In genomic region chr1:248824701-248825100, GRCh38 we compare ENCODE assay signal across 8 cellular contexts. TPM values are rescaled to one million over a fixed set of nuclear protein-coding genes. Genes with fewer than 3 reads are reported as not detected.
DNase-seq lines count a peak whose midpoint lies in the region; ATAC-seq and TF ChIP-seq lines count a peak whose summit lies in the region.

No MANE protein-coding gene starts in this region.

- POLR2A ChIA-PET in CD4-positive, alpha-beta T cell (lab: Charles Lee), result interaction anchor here (1.8 to 4.7 kb wide), 5 partner anchors 13 to 81 kb away, joined by 9 to 98 read pairs (median 18); partner anchors contain the start of genes PGBD2, ZNF672 and ZNF692
- POLR2A ChIA-PET in OCI-LY7 (lab: Charles Lee), result interaction anchor here (1.0 to 5.4 kb wide), 5 partner anchors 13 to 49 kb away, joined by 4 to 70 read pairs (median 17); partner anchors contain the start of genes ZNF672 and ZNF692

- no TSS peak for BruUV-seq in OCI-LY7 (replicated peaks; lab: Mats Ljungman, UMichigan)

- H4K20me1 ChIP-seq in OCI-LY7 (ENCODE audit: insufficient read depth, low read length), result no peaks in the 10 kb centered on the region

- H3K4me3 ChIP-seq in OCI-LY7 (ENCODE audit: low read depth, low read length, poor library complexity, severe bottlenecking) (peak overlapping the region; percentile 73), neuron (ENCODE audit: low read length) (peak overlapping the region; percentile 95)

- no peaks in the 10 kb centered on the region for H3K9me2 ChIP-seq in OCI-LY7 (ENCODE audit: insufficient read depth, low read length)

- no peaks in the 10 kb centered on the region for H3K27me3 Mint-ChIP-seq in CD4-positive, alpha-beta T cell
- H3K27me3 Mint-ChIP-seq in endothelial cell (ENCODE audit: unreplicated experiment), result peaks cover 14% of the 10 kb centered on the region

- CTCF ChIA-PET in CD4-positive, alpha-beta T cell (lab: Charles Lee), result no interaction called here
- CTCF ChIA-PET in OCI-LY7 (lab: Charles Lee; ENCODE audit: unreplicated experiment), result no interaction called here

- H3K27ac Mint-ChIP-seq in CD4-positive, alpha-beta T cell, result peak overlapping the region; percentile 95
- peak overlapping the region; percentile 100 for H3K27ac Mint-ChIP-seq in endothelial cell (ENCODE audit: unreplicated experiment)

- peak overlapping the region; percentile 95 for H3K4me3 Mint-ChIP-seq in CD4-positive, alpha-beta T cell
- peak overlapping the region; percentile 97 for H3K4me3 Mint-ChIP-seq in endothelial cell (ENCODE audit: unreplicated experiment)

- H3K79me2 ChIP-seq in OCI-LY7 (ENCODE audit: insufficient read depth, low read depth, low read length), result peaks cover 10% of the 10 kb centered on the region; the same call in 1 of the 2 replicates

- DNase-seq in CD4-positive, alpha-beta T cell, result no peak
- DNase-seq in OCI-LY7 (ENCODE audit: low spot score) (no peak), endothelial cell (ENCODE audit: low spot score) (no peak), hepatic stellate cell (ENCODE audit: low spot score) (no peak), GM20000 (ENCODE audit: low spot score) (no peak)

- H3K36me3 ChIP-seq in OCI-LY7 (ENCODE audit: insufficient read depth, low read length) (peaks cover 33% of the 10 kb centered on the region), neuron (ENCODE audit: insufficient read depth, low read length) (peaks cover 33% of the 10 kb centered on the region)

- H2AFZ ChIP-seq in OCI-LY7 (ENCODE audit: low read length) (no peak overlapping the region), neuron (ENCODE audit: low read depth, low read length) (no peak overlapping the region)

- TF ChIP-seq CTCF in CD4-positive, alpha-beta T cell (IDR thresholded peaks at IDR 0.05), result no peak
- TF ChIP-seq CTCF in OCI-LY7 (conservative IDR thresholded peaks at IDR 0.05; ENCODE audit: low read length), result no peak
- TF ChIP-seq CTCF in endothelial cell (IDR thresholded peaks at IDR 0.05; ENCODE audit: unreplicated experiment), result no peak
- TF ChIP-seq CTCF in GM20000 (IDR thresholded peaks at IDR 0.05; ENCODE audit: extremely low read depth, missing control alignments), result no peak

- H3K4me1 Mint-ChIP-seq in CD4-positive, alpha-beta T cell (ENCODE audit: low read depth), result peaks cover 79% of the 10 kb centered on the region
- peaks cover 38% of the 10 kb centered on the region for H3K4me1 Mint-ChIP-seq in endothelial cell (ENCODE audit: unreplicated experiment)

- peak overlapping the region; percentile 82 for H3K4me2 ChIP-seq in OCI-LY7 (ENCODE audit: low read length)

- no peaks in the 10 kb centered on the region for H3K9me3 ChIP-seq in CD4-positive, alpha-beta T cell (ENCODE audit: control insufficient read depth, low read length)
- H3K9me3 ChIP-seq in OCI-LY7 (ENCODE audit: low read length) (no peaks in the 10 kb centered on the region), neuron (ENCODE audit: low read length) (no peaks in the 10 kb centered on the region)

- no peaks in the 10 kb centered on the region for H3K27me3 ChIP-seq in CD4-positive, alpha-beta T cell (ENCODE audit: control insufficient read depth, insufficient read depth, low read length)
- no peaks in the 10 kb centered on the region for H3K27me3 ChIP-seq in neuron (ENCODE audit: insufficient read depth, low read length)

- H3K27ac ChIP-seq in CD4-positive, alpha-beta T cell (ENCODE audit: low read depth, low read length), result no peak overlapping the region
- no peak overlapping the region for H3K27ac ChIP-seq in OCI-LY7 (ENCODE audit: low read depth, low read length, poor library complexity, severe bottlenecking)

- H3K4me1 ChIP-seq in OCI-LY7 (ENCODE audit: insufficient read depth, low read length, poor library complexity, severe bottlenecking), result peaks cover 40% of the 10 kb centered on the region
- peaks cover 30% of the 10 kb centered on the region for H3K4me1 ChIP-seq in neuron (ENCODE audit: insufficient read depth, low read length)

- intact Hi-C loops in CD4-positive, alpha-beta T cell (cut with DNase I, micrococcal nuclease), result loop anchor here in 1 of 2 experiments (1.0 kb wide), 1 partner anchor 35 kb away; the partner anchor contains the start of gene ZNF692
- intact Hi-C loops in OCI-LY7 (cut with micrococcal nuclease; ENCODE audit: unreplicated experiment), result no loop called here

- no peak for ATAC-seq in CD4-positive, alpha-beta T cell (ENCODE audit: poor library complexity)
- ATAC-seq in GM19324 (IDR thresholded peaks at IDR 0.05; ENCODE audit: low FRiP score, unreplicated experiment), result no peak
- no peak for ATAC-seq in HG02973 (IDR thresholded peaks at IDR 0.05; ENCODE audit: unreplicated experiment)

- H3K36me3 Mint-ChIP-seq in CD4-positive, alpha-beta T cell (ENCODE audit: low read depth), result peaks cover 63% of the 10 kb centered on the region
- peaks cover 33% of the 10 kb centered on the region for H3K36me3 Mint-ChIP-seq in endothelial cell (ENCODE audit: low read depth, unreplicated experiment)

- no peaks in the 10 kb centered on the region for H3K9me3 Mint-ChIP-seq in CD4-positive, alpha-beta T cell
- no peaks in the 10 kb centered on the region for H3K9me3 Mint-ChIP-seq in endothelial cell (ENCODE audit: unreplicated experiment)

RNA-seq across cellular contexts. Expression of gene SH3BP5L, which starts 1.0 kb away (rescaled TPM):
- 10 to 100 TPM; 21.7 to 25.2 TPM for total RNA-seq in CD4-positive, alpha-beta T cell
- total RNA-seq in OCI-LY7 (2014; rRNA removed; shearing (Covaris generic)), result 14.5 and 16.9 TPM in 2 replicates
- total RNA-seq in OCI-LY7 (2022) (21.8 and 24.5 TPM in 2 replicates), endothelial cell (ENCODE audit: unreplicated experiment) (30.7 TPM)

RNA-seq across cellular contexts. Expression of gene ZNF672, which starts 13.3 kb away (rescaled TPM):
- total RNA-seq in CD4-positive, alpha-beta T cell, result 10 to 100 TPM; 35.9 to 38.4 TPM
- 45.7 and 56.1 TPM in 2 replicates for total RNA-seq in OCI-LY7 (2014; rRNA removed; shearing (Covaris generic))
- total RNA-seq in OCI-LY7 (2022) (50.0 and 52.7 TPM in 2 replicates), endothelial cell (ENCODE audit: unreplicated experiment) (29.8 TPM)

RNA-seq across cellular contexts. Expression of gene ZNF692, which starts 34.2 kb away (rescaled TPM):
- 10 to 100 TPM; 23.3 to 27.3 TPM for total RNA-seq in CD4-positive, alpha-beta T cell
- total RNA-seq in OCI-LY7 (2014; rRNA removed; shearing (Covaris generic)), result 49.7 and 65.0 TPM in 2 replicates
- total RNA-seq in OCI-LY7 (2022) (66.2 and 67.4 TPM in 2 replicates), endothelial cell (ENCODE audit: unreplicated experiment) (26.8 TPM)
